In the genomic region with DNA sequence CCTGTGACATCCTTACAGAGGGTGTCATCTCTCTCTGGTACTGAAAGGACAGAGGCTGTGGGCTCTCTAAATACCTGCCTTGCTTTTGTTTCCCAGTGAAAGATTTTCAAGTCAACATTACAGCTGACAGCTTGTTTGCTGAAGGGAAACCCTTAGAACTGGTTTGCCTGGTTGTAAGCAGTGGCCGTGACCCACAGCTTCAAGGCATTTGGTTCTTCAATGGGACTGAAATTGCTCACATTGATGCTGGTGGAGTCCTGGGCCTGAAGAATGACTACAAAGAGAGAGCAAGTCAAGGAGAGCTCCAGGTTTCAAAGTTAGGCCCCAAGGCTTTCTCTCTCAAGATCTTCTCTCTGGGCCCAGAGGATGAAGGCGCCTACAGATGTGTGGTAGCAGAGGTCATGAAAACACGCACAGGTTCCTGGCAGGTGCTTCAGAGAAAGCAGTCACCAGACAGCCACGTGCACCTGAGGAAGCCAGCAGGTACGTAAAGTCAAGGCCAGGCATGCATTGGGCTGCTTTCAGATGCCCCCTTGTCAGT, we compare ENCODE assay signal across 25 cellular contexts. TPM values are rescaled to one million over a fixed set of nuclear protein-coding genes. Genes with fewer than 3 reads are reported as not detected.
DNase-seq lines count a peak whose midpoint lies in the region; ATAC-seq, FAIRE-seq and TF ChIP-seq lines count a peak whose summit lies in the region.
"Had no signal": no experiment of that assay in that cellular context is flagged by ENCODE, and none has a peak within 500 bp of the region (broad histone marks: within the 10 kb centered on the region; RNA-seq: fewer than 3 reads in every experiment).

No MANE protein-coding gene starts in this region.

- H3K9me3 ChIP-seq in neural progenitor cell (ENCODE audit: low read depth): no peaks in the 10 kb centered on the region
- H3K9me3 ChIP-seq: A549, ovary had no signal

- H3K4me3 Mint-ChIP-seq in neural progenitor cell: no peak overlapping the region
- H3K4me3 Mint-ChIP-seq: activated CD8-positive, alpha-beta memory T cell treated with anti-CD3 and anti-CD28 coated beads, Interleukin-2, amount 10 ng/mL, durations not matched to agents 7 days and 5 days; T-helper 2 cell treated with Interferon-gamma antibody and Interleukin-4, amounts not matched to agents 5 μg/mL and 100 μg/mL, for 36 hours had no signal

- TF ChIP-seq CTCF in bronchial epithelial cell (IDR thresholded peaks at IDR 0.05; ENCODE audit: insufficient read depth, low read length, severe bottlenecking): no peak
- TF ChIP-seq CTCF in neural progenitor cell (IDR thresholded peaks at IDR 0.05): no peak

- H3K79me2 ChIP-seq in neural progenitor cell (ENCODE audit: low read depth): no peaks in the 10 kb centered on the region

- H3K4me1 ChIP-seq in neural progenitor cell: peaks cover 5% of the 10 kb centered on the region
- H3K4me1 ChIP-seq: A549 had no signal

- no peak overlapping the region for H2AFZ ChIP-seq in neural progenitor cell (replicated peaks)

- H3K4me1 Mint-ChIP-seq in neural progenitor cell: peaks cover 17% of the 10 kb centered on the region

- no peak overlapping the region for H3K9ac ChIP-seq in neural progenitor cell

- H3K27ac Mint-ChIP-seq in neural progenitor cell: no peak overlapping the region
- H3K27ac Mint-ChIP-seq: activated CD8-positive, alpha-beta memory T cell treated with anti-CD3 and anti-CD28 coated beads, Interleukin-2, amount 10 ng/mL, durations not matched to agents 7 days and 5 days; T-helper 2 cell treated with Interferon-gamma antibody and Interleukin-4, amounts not matched to agents 5 μg/mL and 100 μg/mL, for 36 hours had no signal

- no peaks in the 10 kb centered on the region for H3K36me3 Mint-ChIP-seq in neural progenitor cell
- H3K36me3 Mint-ChIP-seq: activated CD8-positive, alpha-beta memory T cell treated with anti-CD3 and anti-CD28 coated beads, Interleukin-2, amount 10 ng/mL, durations not matched to agents 7 days and 5 days had no signal

- no peak for ATAC-seq in HG03095 (IDR thresholded peaks at IDR 0.05; ENCODE audit: unreplicated experiment)
- ATAC-seq: A549 had no signal

- H3K27me3 ChIP-seq in bronchial epithelial cell (ENCODE audit: control insufficient read depth, insufficient read depth, low read length): no peaks in the 10 kb centered on the region
- H3K27me3 ChIP-seq in neural progenitor cell: no peaks in the 10 kb centered on the region
- H3K27me3 ChIP-seq: ovary had no signal

- H3K4me2 ChIP-seq in neural progenitor cell: no peak overlapping the region
- H3K4me2 ChIP-seq: A549 had no signal

- no peaks in the 10 kb centered on the region for H3K9me3 Mint-ChIP-seq in neural progenitor cell
- H3K9me3 Mint-ChIP-seq: T-helper 2 cell treated with Interferon-gamma antibody and Interleukin-4, amounts not matched to agents 5 μg/mL and 100 μg/mL, for 36 hours had no signal

- FAIRE-seq in bronchial epithelial cell (lab: Jason Lieb, UNC): no peak
- FAIRE-seq: A549 had no signal

- DNase-seq in NCI-H748 (lab: John Stamatoyannopoulos, UW; ENCODE audit: unreplicated experiment) (peak; percentile 59), NCI-H748 treated with DMSO at 0.1 percent for 48 hours (lab: John Stamatoyannopoulos, UW) (no peak), NCI-H146 (lab: John Stamatoyannopoulos, UW) (peak; percentile 53), bronchial epithelial cell (ENCODE audit: low read depth) (peak; percentile 61), renal cortical epithelial cell (ENCODE audit: low read depth) (peak; percentile 23), neural progenitor cell (ENCODE audit: low spot score) (no peak), 8988T (no peak)
- DNase-seq: activated CD4-positive, CD25-positive, alpha-beta regulatory T cell treated with anti-CD3 and anti-CD28 coated beads, Interleukin-2, amount 50 U/mL, for 72 hours; activated CD8-positive, alpha-beta memory T cell treated with anti-CD3 and anti-CD28 coated beads, Interleukin-2, amount 10 ng/mL, durations not matched to agents 7 days and 5 days; activated effector memory CD4-positive, alpha-beta T cell treated with Interleukin-2 at 50 U/mL for 16 hours; amniotic stem cell; central memory CD4-positive, alpha-beta T cell; effector memory CD4-positive, alpha-beta T cell; EL; GOT3; NCI-H1694 treated with DMSO at 0.1 percent for 48 hours; NCI-H446 treated with DMSO at 0.1 percent for 48 hours; OCI-M1; ovary; stimulated activated CD4-positive, alpha-beta T cell treated with anti-CD3 and anti-CD28 coated beads, Interleukin-2, amount 100 ng/mL, for 48 hours; substantia nigra had no signal

- no peaks in the 10 kb centered on the region for H4K20me1 ChIP-seq in neural progenitor cell (ENCODE audit: low read depth)

- no peak overlapping the region for H3K27ac ChIP-seq in neural progenitor cell
- H3K27ac ChIP-seq: A549, C4-2B, ovary had no signal

- H3K36me3 ChIP-seq in bronchial epithelial cell (ENCODE audit: control insufficient read depth, insufficient read depth, low read length): no peaks in the 10 kb centered on the region
- no peaks in the 10 kb centered on the region for H3K36me3 ChIP-seq in neural progenitor cell
- H3K36me3 ChIP-seq: ovary had no signal

- H3K4me3 ChIP-seq in bronchial epithelial cell (ENCODE audit: low read depth, low read length) (no peak overlapping the region), neural progenitor cell (no peak overlapping the region)
- H3K4me3 ChIP-seq: A549, ovary had no signal

- H3K27me3 Mint-ChIP-seq in neural progenitor cell (ENCODE audit: insufficient read depth, low read depth): no peaks in the 10 kb centered on the region
- H3K27me3 Mint-ChIP-seq: activated CD8-positive, alpha-beta memory T cell treated with anti-CD3 and anti-CD28 coated beads, Interleukin-2, amount 10 ng/mL, durations not matched to agents 7 days and 5 days had no signal

- H3F3A ChIP-seq in neural progenitor cell (ENCODE audit: low read depth): no peaks in the 10 kb centered on the region

RNA-seq across cellular contexts. Expression of a gene that starts 11.8 kb away (rescaled TPM):
- total RNA-seq in bronchial epithelial cell: 0.53 and 0.90 TPM in 2 replicates
- total RNA-seq in renal cortical epithelial cell: 0.35 and 0.45 TPM in 2 replicates
- total RNA-seq in neural progenitor cell (ENCODE audit: low replicate concordance): 0.28 and 0.41 TPM in 2 replicates

RNA-seq across cellular contexts. Expression of a gene that starts 46.7 kb away (rescaled TPM):
- total RNA-seq in bronchial epithelial cell (10.8 and 11.6 TPM in 2 replicates), renal cortical epithelial cell (17.9 and 30.7 TPM in 2 replicates), neural progenitor cell (ENCODE audit: low replicate concordance) (36.1 and 38.2 TPM in 2 replicates)

Comparison
In these comparisons a context has a peak if more than half of its experiments do, and no peak if none do; other contexts are left out.
1. DNase-seq: peak in NCI-H748 (single experiment), NCI-H146 (single experiment), bronchial epithelial cell (single experiment) and renal cortical epithelial cell (single experiment); none in NCI-H748 treated with DMSO at 0.1 percent for 48 hours (single experiment), neural progenitor cell (single experiment) and 8988T (single experiment).